In the genomic region with DNA sequence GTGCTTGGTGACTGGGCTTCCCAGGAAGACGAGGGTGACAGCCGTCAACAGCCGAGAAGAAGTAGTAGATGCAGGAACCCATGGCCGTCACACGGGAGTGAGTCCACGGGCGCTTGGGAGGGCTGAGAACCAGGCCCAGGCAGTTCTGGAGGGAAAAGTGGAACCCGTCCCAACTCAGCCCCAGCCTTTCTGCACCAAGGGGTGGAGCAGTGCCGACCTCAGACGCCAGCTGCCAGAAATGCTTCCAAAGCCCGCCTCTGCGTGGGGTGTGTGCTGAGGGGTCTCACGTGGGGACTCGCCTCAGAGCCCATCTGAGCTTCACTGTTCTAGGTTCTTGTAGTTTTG, we compare ENCODE assay signal across 3 cellular contexts. TPM values are rescaled to one million over a fixed set of nuclear protein-coding genes. Genes with fewer than 3 reads are reported as not detected.
"Had no signal": no experiment of that assay in that cellular context is flagged by ENCODE, and none has a peak within 500 bp of the region (broad histone marks: within the 10 kb centered on the region; RNA-seq: fewer than 3 reads in every experiment).

No MANE protein-coding gene starts in this region.

RNA-seq across cellular contexts. Expression of gene ZDHHC11B, which starts 12.0 kb away (rescaled TPM):
- total RNA-seq: myocyte, osteoblast, smooth muscle cell had no signal
